ENCODE assay signal across 2 cellular contexts in the genomic region with DNA sequence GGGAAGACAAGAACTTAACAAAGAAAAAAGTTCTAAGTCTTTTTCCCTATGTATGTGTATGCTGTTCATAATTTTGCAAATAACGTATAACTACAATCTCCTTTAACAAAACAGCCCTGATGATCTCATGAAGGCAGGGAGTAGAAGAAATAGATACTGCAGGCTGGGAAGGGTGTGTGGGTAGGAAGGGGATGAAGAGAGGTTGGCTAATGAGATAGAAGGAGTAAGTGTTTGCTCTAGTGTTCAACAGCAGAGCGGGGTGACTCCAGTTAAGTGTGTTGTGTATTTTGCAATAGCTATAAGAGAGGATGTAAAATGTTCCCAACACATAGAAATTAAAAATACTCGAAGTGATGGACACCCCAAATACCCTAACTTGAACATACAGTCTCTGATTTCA.
TF ChIP-seq lines count a peak whose summit lies in the region.

No MANE protein-coding gene starts in this region.

TF ChIP-seq in HEK293, 187 proteins besides CTCF, POLR2A, EP300 and RAD21 (continued from another document):
- no peak for TF ChIP-seq ZNF23 (tag by site-specific recombination; IDR thresholded peaks at IDR 0.05; ENCODE audit: borderline replicate concordance)
- no peak for TF ChIP-seq ZNF449 (tag by site-specific recombination; IDR thresholded peaks at IDR 0.05)
- TF ChIP-seq GFI1B (tag by site-specific recombination; IDR thresholded peaks at IDR 0.05) = no peak
- TF ChIP-seq MEIS1 (CRISPR knock-in tag; IDR thresholded peaks at IDR 0.05; ENCODE audit: borderline replicate concordance) = no peak
- TF ChIP-seq ZNF2 (tag by site-specific recombination; IDR thresholded peaks at IDR 0.05) = no peak
- TF ChIP-seq ZNF433 (tag by site-specific recombination; IDR thresholded peaks at IDR 0.05; ENCODE audit: low read depth) = no peak
- TF ChIP-seq PRDM2 (tag by site-specific recombination; IDR thresholded peaks at IDR 0.05; ENCODE audit: borderline replicate concordance) = no peak
- peak; percentile 58; the same call in 1 of the 2 replicates for TF ChIP-seq WT1 (tag by site-specific recombination; IDR thresholded peaks at IDR 0.05)
- TF ChIP-seq ZNF544 (tag by site-specific recombination; IDR thresholded peaks at IDR 0.05) = no peak
- TF ChIP-seq EGR2 (tag by site-specific recombination; IDR thresholded peaks at IDR 0.05; ENCODE audit: low read depth) = 0 out of 2 replicates have a peak, but pooled peaks have one; percentile 8
- no peak for TF ChIP-seq ZNF202 (tag by site-specific recombination; IDR thresholded peaks at IDR 0.05; ENCODE audit: borderline replicate concordance)
- no peak for TF ChIP-seq ZNF510 (tag by site-specific recombination; IDR thresholded peaks at IDR 0.05; ENCODE audit: insufficient replicate concordance)
- no peak for TF ChIP-seq OVOL3 (tag by site-specific recombination; IDR thresholded peaks at IDR 0.05)
- no peak for TF ChIP-seq HOXD13 (CRISPR knock-in tag; IDR thresholded peaks at IDR 0.05; ENCODE audit: borderline replicate concordance)
- no peak for TF ChIP-seq ZSCAN16 (tag by site-specific recombination; IDR thresholded peaks at IDR 0.05)
- peak; percentile 44; the same call in 1 of the 2 replicates for TF ChIP-seq ZFHX2 (tag by site-specific recombination; conservative IDR thresholded peaks at IDR 0.05)

TF ChIP-seq in WTC11, 78 proteins besides CTCF, POLR2A, EP300 and RAD21 (continued from another document):
- TF ChIP-seq ZNF281 (CRISPR knock-in tag; IDR thresholded peaks at IDR 0.05) (no peak), KAT7 (CRISPR knock-in tag; IDR thresholded peaks at IDR 0.05; ENCODE audit: borderline replicate concordance) (no peak), SP1 (CRISPR knock-in tag; conservative IDR thresholded peaks at IDR 0.05) (no peak), E2F5 (CRISPR knock-in tag; IDR thresholded peaks at IDR 0.05) (no peak), IRF1 (CRISPR knock-in tag; IDR thresholded peaks at IDR 0.05) (no peak), ZSCAN18 (CRISPR knock-in tag; IDR thresholded peaks at IDR 0.05) (no peak), FOXP1 (CRISPR knock-in tag; IDR thresholded peaks at IDR 0.05; ENCODE audit: borderline replicate concordance) (no peak), ATF3 (CRISPR knock-in tag; conservative IDR thresholded peaks at IDR 0.05) (no peak), FOXK1 (CRISPR knock-in tag; IDR thresholded peaks at IDR 0.05) (no peak), ATF2 (CRISPR knock-in tag; IDR thresholded peaks at IDR 0.05; ENCODE audit: borderline replicate concordance, low read depth) (no peak), GTF2I (CRISPR knock-in tag; conservative IDR thresholded peaks at IDR 0.05) (no peak), ZNF138 (CRISPR knock-in tag; conservative IDR thresholded peaks at IDR 0.05) (no peak), TEAD4 (CRISPR knock-in tag; IDR thresholded peaks at IDR 0.05) (no peak)
- TF ChIP-seq, protein P1, sequence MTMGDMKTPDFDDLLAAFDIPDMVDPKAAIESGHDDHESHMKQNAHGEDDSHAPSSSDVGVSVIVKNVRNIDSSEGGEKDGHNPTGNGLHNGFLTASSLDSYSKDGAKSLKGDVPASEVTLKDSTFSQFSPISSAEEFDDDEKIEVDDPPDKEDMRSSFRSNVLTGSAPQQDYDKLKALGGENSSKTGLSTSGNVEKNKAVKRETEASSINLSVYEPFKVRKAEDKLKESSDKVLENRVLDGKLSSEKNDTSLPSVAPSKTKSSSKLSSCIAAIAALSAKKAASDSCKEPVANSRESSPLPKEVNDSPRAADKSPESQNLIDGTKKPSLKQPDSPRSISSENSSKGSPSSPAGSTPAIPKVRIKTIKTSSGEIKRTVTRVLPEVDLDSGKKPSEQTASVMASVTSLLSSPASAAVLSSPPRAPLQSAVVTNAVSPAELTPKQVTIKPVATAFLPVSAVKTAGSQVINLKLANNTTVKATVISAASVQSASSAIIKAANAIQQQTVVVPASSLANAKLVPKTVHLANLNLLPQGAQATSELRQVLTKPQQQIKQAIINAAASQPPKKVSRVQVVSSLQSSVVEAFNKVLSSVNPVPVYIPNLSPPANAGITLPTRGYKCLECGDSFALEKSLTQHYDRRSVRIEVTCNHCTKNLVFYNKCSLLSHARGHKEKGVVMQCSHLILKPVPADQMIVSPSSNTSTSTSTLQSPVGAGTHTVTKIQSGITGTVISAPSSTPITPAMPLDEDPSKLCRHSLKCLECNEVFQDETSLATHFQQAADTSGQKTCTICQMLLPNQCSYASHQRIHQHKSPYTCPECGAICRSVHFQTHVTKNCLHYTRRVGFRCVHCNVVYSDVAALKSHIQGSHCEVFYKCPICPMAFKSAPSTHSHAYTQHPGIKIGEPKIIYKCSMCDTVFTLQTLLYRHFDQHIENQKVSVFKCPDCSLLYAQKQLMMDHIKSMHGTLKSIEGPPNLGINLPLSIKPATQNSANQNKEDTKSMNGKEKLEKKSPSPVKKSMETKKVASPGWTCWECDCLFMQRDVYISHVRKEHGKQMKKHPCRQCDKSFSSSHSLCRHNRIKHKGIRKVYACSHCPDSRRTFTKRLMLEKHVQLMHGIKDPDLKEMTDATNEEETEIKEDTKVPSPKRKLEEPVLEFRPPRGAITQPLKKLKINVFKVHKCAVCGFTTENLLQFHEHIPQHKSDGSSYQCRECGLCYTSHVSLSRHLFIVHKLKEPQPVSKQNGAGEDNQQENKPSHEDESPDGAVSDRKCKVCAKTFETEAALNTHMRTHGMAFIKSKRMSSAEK (CRISPR knock-in tag; IDR thresholded peaks at IDR 0.05; ENCODE audit: borderline replicate concordance) = no peak
- TF ChIP-seq, protein P2, sequence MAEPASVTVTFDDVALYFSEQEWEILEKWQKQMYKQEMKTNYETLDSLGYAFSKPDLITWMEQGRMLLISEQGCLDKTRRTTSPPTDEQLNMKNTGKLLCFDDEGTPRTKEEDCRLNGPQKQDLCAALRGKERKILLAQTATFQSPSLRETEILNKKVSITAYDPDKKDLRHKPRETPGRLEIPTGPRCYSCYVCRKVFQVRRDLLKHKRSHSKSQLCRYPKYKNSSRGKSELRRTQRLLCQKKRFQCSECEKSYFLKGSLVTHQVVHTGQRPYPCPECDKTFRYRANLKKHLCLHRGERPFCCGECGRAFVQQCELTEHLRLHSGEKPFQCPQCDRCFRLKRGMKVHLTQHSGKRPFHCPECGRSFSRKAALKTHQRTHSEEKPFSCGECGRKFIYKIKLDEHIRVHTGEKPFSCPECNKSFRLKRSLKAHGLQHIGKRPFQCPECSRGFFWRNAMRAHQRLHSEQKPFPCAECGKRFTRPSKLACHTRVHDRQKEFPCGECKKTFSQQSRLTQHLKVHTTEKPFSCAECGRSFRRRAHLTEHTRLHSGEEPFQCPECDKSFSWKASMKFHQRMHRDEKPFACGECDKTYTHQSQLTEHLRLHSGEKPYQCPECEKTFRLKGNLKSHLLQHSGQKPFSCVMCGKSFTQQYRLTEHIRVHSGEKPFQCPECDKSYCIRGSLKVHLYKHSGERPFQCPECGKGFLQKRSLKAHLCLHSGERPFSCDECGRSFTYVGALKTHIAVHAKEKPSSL (CRISPR knock-in tag; conservative IDR thresholded peaks at IDR 0.05) = no peak
- TF ChIP-seq, protein P3, sequence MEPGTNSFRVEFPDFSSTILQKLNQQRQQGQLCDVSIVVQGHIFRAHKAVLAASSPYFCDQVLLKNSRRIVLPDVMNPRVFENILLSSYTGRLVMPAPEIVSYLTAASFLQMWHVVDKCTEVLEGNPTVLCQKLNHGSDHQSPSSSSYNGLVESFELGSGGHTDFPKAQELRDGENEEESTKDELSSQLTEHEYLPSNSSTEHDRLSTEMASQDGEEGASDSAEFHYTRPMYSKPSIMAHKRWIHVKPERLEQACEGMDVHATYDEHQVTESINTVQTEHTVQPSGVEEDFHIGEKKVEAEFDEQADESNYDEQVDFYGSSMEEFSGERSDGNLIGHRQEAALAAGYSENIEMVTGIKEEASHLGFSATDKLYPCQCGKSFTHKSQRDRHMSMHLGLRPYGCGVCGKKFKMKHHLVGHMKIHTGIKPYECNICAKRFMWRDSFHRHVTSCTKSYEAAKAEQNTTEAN (CRISPR knock-in tag; IDR thresholded peaks at IDR 0.05) = no peak
